ENCODE assay signal across 15 cellular contexts in the genomic region with DNA sequence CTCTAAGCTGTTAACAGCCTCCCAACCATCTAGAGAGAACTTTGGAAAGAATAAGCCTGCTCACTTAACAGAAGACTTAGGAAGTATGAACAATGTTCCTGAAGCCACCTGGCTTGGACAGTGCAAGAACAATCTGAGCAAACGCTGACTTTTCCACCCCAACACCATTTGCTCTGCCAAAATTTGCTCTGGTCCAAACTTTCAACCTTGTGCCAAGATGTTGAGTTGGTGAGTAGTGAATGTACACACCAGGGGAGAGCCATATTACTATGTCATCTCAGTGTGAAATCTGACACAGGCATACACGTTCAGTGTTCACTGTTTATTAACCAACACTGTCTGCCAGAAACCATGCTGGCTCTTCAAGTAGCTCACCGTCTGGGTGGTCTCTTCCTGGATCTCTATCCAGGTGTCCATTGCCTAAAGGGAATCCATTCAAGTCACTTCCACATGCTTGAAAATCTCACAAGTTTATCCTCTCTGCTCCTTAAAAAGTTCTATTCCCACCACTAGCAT.
DNase-seq lines count a peak whose midpoint lies in the region; ATAC-seq, FAIRE-seq and TF ChIP-seq lines count a peak whose summit lies in the region.
"Had no signal": no experiment of that assay in that cellular context is flagged by ENCODE, and none has a peak within 500 bp of the region (broad histone marks: within the 10 kb centered on the region; RNA-seq: fewer than 3 reads in every experiment).

No MANE protein-coding gene starts in this region.

- peak overlapping the region; percentile 89 for H3K4me2 ChIP-seq in Loucy (ENCODE audit: low read depth, low read length, poor library complexity, severe bottlenecking)

- no peak for TF ChIP-seq CTCF in Loucy (conservative IDR thresholded peaks at IDR 0.05; ENCODE audit: low read length)

- H3K36me3 Mint-ChIP-seq in T-helper 17 cell (ENCODE audit: low read depth), result peaks cover 3% of the 10 kb centered on the region
- no peaks in the 10 kb centered on the region for H3K36me3 Mint-ChIP-seq in naive thymus-derived CD8-positive, alpha-beta T cell
- H3K36me3 Mint-ChIP-seq: mesothelial cell of epicardium had no signal

- H3K4me3 Mint-ChIP-seq in T-helper 17 cell, result peak overlapping the region; percentile 15
- peak overlapping the region in 4 of 10 donors; percentile 5 to 79 (median 20) for H3K4me3 Mint-ChIP-seq in naive thymus-derived CD8-positive, alpha-beta T cell
- H3K4me3 Mint-ChIP-seq: mesothelial cell of epicardium had no signal

- H3K4me1 Mint-ChIP-seq in T-helper 17 cell, result peaks cover 38% of the 10 kb centered on the region
- H3K4me1 Mint-ChIP-seq in naive thymus-derived CD8-positive, alpha-beta T cell, result peaks cover 35 to 67% (median 58%) of the 10 kb centered on the region in 4 donors

- no peaks in the 10 kb centered on the region for H4K20me1 ChIP-seq in Loucy (ENCODE audit: insufficient read depth, low read length, poor library complexity, severe bottlenecking)

- peaks cover 0 to 2% (median 0%) of the 10 kb centered on the region in 9 donors for H3K9me3 Mint-ChIP-seq in naive thymus-derived CD8-positive, alpha-beta T cell
- H3K9me3 Mint-ChIP-seq: mesothelial cell of epicardium had no signal

- peak overlapping the region; percentile 68 for H3K4me3 ChIP-seq in Loucy (ENCODE audit: low read length, poor library complexity, severe bottlenecking)
- H3K4me3 ChIP-seq: ascending aorta, Peyer's patch, prostate gland had no signal

- DNase-seq in NCI-H748 (lab: John Stamatoyannopoulos, UW; ENCODE audit: unreplicated experiment), result peak; percentile 32
- DNase-seq in NCI-H748 treated with DMSO at 0.1 percent for 48 hours (lab: John Stamatoyannopoulos, UW), result no peak
- no peak for DNase-seq in T-helper 17 cell
- DNase-seq in naive thymus-derived CD8-positive, alpha-beta T cell, result no peak
- no peak for DNase-seq in HEK293T (ENCODE audit: extremely low spot score)
- DNase-seq in urothelium cell line (ENCODE audit: low spot score), result no peak
- DNase-seq in HT-29 (ENCODE audit: low spot score), result no peak
- DNase-seq: HCEC 1CT, NCI-H1436 treated with DMSO at 0.1 percent for 48 hours, T1000 had no signal

- H3K27me3 ChIP-seq in Loucy (ENCODE audit: insufficient read depth, low read length, poor library complexity, severe bottlenecking), result no peaks in the 10 kb centered on the region
- H3K27me3 ChIP-seq: ascending aorta, Peyer's patch had no signal

- no peaks in the 10 kb centered on the region for H3K79me2 ChIP-seq in Loucy (ENCODE audit: insufficient read depth, low read length)

- peaks cover 4% of the 10 kb centered on the region; the same call in 1 of the 2 replicates for H3F3A ChIP-seq in Loucy (ENCODE audit: low read depth)

- peak overlapping the region; percentile 76 for H3K9ac ChIP-seq in Loucy (ENCODE audit: low read depth, low read length, poor library complexity, severe bottlenecking)

- FAIRE-seq in urothelium cell line (lab: Jason Lieb, UNC), result no peak

- H3K27me3 Mint-ChIP-seq in T-helper 17 cell, result no peaks in the 10 kb centered on the region
- no peaks in the 10 kb centered on the region for H3K27me3 Mint-ChIP-seq in naive thymus-derived CD8-positive, alpha-beta T cell

- H2AFZ ChIP-seq in Loucy (ENCODE audit: low read length), result no peak overlapping the region

- H3K4me1 ChIP-seq in Loucy (ENCODE audit: insufficient read depth, low read length, poor library complexity, severe bottlenecking), result peaks cover 87% of the 10 kb centered on the region
- H3K4me1 ChIP-seq: ascending aorta had no signal

- H3K27ac Mint-ChIP-seq in T-helper 17 cell, result peak overlapping the region; percentile 90
- peak overlapping the region in 8 of 10 donors; percentile 21 to 94 (median 76) for H3K27ac Mint-ChIP-seq in naive thymus-derived CD8-positive, alpha-beta T cell
- H3K27ac Mint-ChIP-seq: mesothelial cell of epicardium had no signal

- POLR2A ChIA-PET in naive thymus-derived CD8-positive, alpha-beta T cell (lab: Charles Lee), result interaction anchor here (0.6 to 1.3 kb wide), 2 partner anchors 15 to 1351 kb away, joined by 4 to 7 read pairs; no protein-coding TSS in a partner anchor
- POLR2A ChIA-PET in HEK293T (lab: Yijun Ruan, JAX), result no interaction called here

- CTCF ChIA-PET in HEK293T (lab: Yijun Ruan, JAX), result no interaction called here

- H3K9me2 ChIP-seq in Loucy (replicated peaks; ENCODE audit: low read depth, low read length), result no peaks in the 10 kb centered on the region

- no peaks in the 10 kb centered on the region for H3K9me3 ChIP-seq in Loucy (ENCODE audit: insufficient read depth, low read depth, low read length)
- H3K9me3 ChIP-seq in T-helper 17 cell (ENCODE audit: control insufficient read depth, low read length, poor library complexity, severe bottlenecking), result no peaks in the 10 kb centered on the region
- H3K9me3 ChIP-seq: ascending aorta, Peyer's patch, prostate gland had no signal

- H3K36me3 ChIP-seq in Loucy (ENCODE audit: insufficient read depth, low read length), result no peaks in the 10 kb centered on the region
- H3K36me3 ChIP-seq: ascending aorta, Peyer's patch, prostate gland had no signal

- ATAC-seq in T-helper 17 cell, result no peak
- ATAC-seq in naive thymus-derived CD8-positive, alpha-beta T cell, result no peak

TF ChIP-seq in HEK293T, 16 proteins besides CTCF, POLR2A, EP300 and RAD21:
- TF ChIP-seq L3MBTL2 (conservative IDR thresholded peaks at IDR 0.05) (no peak), NFRKB (IDR thresholded peaks at IDR 0.05) (no peak), TARDBP (IDR thresholded peaks at IDR 0.05) (no peak), CTBP1 (IDR thresholded peaks at IDR 0.05; ENCODE audit: borderline replicate concordance) (no peak), HDGF (IDR thresholded peaks at IDR 0.05; ENCODE audit: borderline replicate concordance) (no peak), ELF4 (IDR thresholded peaks at IDR 0.05) (no peak), SP1 (IDR thresholded peaks at IDR 0.05) (no peak), FOXA1 (IDR thresholded peaks at IDR 0.05) (no peak), ARNT (IDR thresholded peaks at IDR 0.05) (no peak), FOXM1 (IDR thresholded peaks at IDR 0.05; ENCODE audit: borderline replicate concordance) (no peak), FOXK2 (IDR thresholded peaks at IDR 0.05) (no peak), ZNF384 (IDR thresholded peaks at IDR 0.05) (no peak), BHLHE40 (IDR thresholded peaks at IDR 0.05; ENCODE audit: borderline replicate concordance) (no peak), LEF1 (IDR thresholded peaks at IDR 0.05; ENCODE audit: borderline replicate concordance) (no peak), SUZ12 (IDR thresholded peaks at IDR 0.05) (no peak)
- TF ChIP-seq, protein P1, sequence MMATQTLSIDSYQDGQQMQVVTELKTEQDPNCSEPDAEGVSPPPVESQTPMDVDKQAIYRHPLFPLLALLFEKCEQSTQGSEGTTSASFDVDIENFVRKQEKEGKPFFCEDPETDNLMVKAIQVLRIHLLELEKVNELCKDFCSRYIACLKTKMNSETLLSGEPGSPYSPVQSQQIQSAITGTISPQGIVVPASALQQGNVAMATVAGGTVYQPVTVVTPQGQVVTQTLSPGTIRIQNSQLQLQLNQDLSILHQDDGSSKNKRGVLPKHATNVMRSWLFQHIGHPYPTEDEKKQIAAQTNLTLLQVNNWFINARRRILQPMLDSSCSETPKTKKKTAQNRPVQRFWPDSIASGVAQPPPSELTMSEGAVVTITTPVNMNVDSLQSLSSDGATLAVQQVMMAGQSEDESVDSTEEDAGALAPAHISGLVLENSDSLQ (IDR thresholded peaks at IDR 0.05), result no peak
